Comparison of ENCODE assay signal across 19 cellular contexts in genomic region chr22:46029036-46029435, GRCh38. TPM values are rescaled to one million over a fixed set of nuclear protein-coding genes. Genes with fewer than 3 reads are reported as not detected.
DNase-seq lines count a peak whose midpoint lies in the region; ATAC-seq and TF ChIP-seq lines count a peak whose summit lies in the region.
"Had no signal": no experiment of that assay in that cellular context is flagged by ENCODE, and none has a peak within 500 bp of the region (broad histone marks: within the 10 kb centered on the region; RNA-seq: fewer than 3 reads in every experiment).

No MANE protein-coding gene starts in this region.

- intact Hi-C loops in heart right ventricle (cut with DNase I) (no loop called here), left cardiac atrium (cut with DNase I) (no loop called here), gastrocnemius medialis (cut with DNase I; ENCODE audit: low total_unique reads) (no loop called here)

- H3K36me3 Mint-ChIP-seq in nephron (ENCODE audit: low read depth) = no peaks in the 10 kb centered on the region
- H3K36me3 Mint-ChIP-seq: CD4-positive, CD25-positive, alpha-beta regulatory T cell had no signal

- H3K4me3 ChIP-seq in heart right ventricle = no peak overlapping the region
- no peak overlapping the region for H3K4me3 ChIP-seq in gastrocnemius medialis
- no peak overlapping the region for H3K4me3 ChIP-seq in BE2C (ENCODE audit: low read depth, low read length)
- H3K4me3 ChIP-seq: GM12878 had no signal

- H3K9me3 Mint-ChIP-seq in nephron = no peaks in the 10 kb centered on the region
- H3K9me3 Mint-ChIP-seq: CD4-positive, CD25-positive, alpha-beta regulatory T cell had no signal

- H3K27ac ChIP-seq in heart right ventricle (peak overlapping the region in 6 of 10 donors; percentile 21 to 90 (median 74)), RWPE1 (peak overlapping the region; percentile 59), gastrocnemius medialis (peak overlapping the region; percentile 70 to 85 (median 80))

- TF ChIP-seq CTCF in heart right ventricle (IDR thresholded peaks at IDR 0.05) = no peak
- TF ChIP-seq CTCF in RWPE1 (conservative IDR thresholded peaks at IDR 0.05; ENCODE audit: low read depth) = no peak
- no peak for TF ChIP-seq CTCF in nephron (IDR thresholded peaks at IDR 0.05; ENCODE audit: unreplicated experiment in 3 of 3)
- no peak for TF ChIP-seq CTCF in gastrocnemius medialis (IDR thresholded peaks at IDR 0.05 in 4 of 5, conservative IDR thresholded peaks at IDR 0.05 in 1 of 5)
- TF ChIP-seq CTCF in BE2C (IDR thresholded peaks at IDR 0.05; ENCODE audit: low read depth, low read length) = no peak

- H3K36me3 ChIP-seq in heart right ventricle (no peaks in the 10 kb centered on the region), gastrocnemius medialis (no peaks in the 10 kb centered on the region), BE2C (no peaks in the 10 kb centered on the region)

- no peak for TF ChIP-seq POLR2A in gastrocnemius medialis (IDR thresholded peaks at IDR 0.05)

- CTCF ChIA-PET in RWPE1 (lab: Yijun Ruan, JAX) = no interaction called here

- DNase-seq in heart right ventricle (no peak), left cardiac atrium (no peak), RWPE1 (ENCODE audit: low spot score) (no peak), gastrocnemius medialis (no peak), BE2C (no peak)
- DNase-seq: C1 segment of cervical spinal cord; CD4-positive, CD25-positive, alpha-beta regulatory T cell; COR-L47; DMS 273 treated with DMSO at 0.1 percent for 48 hours; DMS53; DND-41; EL; H9 had no signal

- ATAC-seq in heart right ventricle = no peak
- no peak for ATAC-seq in left cardiac atrium
- no peak for ATAC-seq in gastrocnemius medialis
- ATAC-seq in HG02759 (IDR thresholded peaks at IDR 0.05; ENCODE audit: unreplicated experiment) = no peak
- ATAC-seq: GM12878 had no signal

- 96% methylated on average over 8 of the region's 8 CpGs for WGBS in heart right ventricle, 2 donors

- peak overlapping the region in 2 of 3 experiments; percentile 56 to 60 for H3K4me3 Mint-ChIP-seq in nephron
- H3K4me3 Mint-ChIP-seq: CD8-positive, alpha-beta memory T cell had no signal

- peak overlapping the region in 1 of 3 experiments; percentile 55 for H3K27ac Mint-ChIP-seq in nephron
- H3K27ac Mint-ChIP-seq: B cell; CD4-positive, CD25-positive, alpha-beta regulatory T cell; CD8-positive, alpha-beta memory T cell; H9 had no signal

- in situ Hi-C loops in gastrocnemius medialis (cut with MboI; ENCODE audit: low sequenced_read_pairs in 4 of 4) = no loop called here

- H3K9me3 ChIP-seq in heart right ventricle = no peaks in the 10 kb centered on the region
- no peaks in the 10 kb centered on the region for H3K9me3 ChIP-seq in gastrocnemius medialis
- H3K9me3 ChIP-seq in BE2C = no peaks in the 10 kb centered on the region

- H3K27me3 ChIP-seq in heart right ventricle (peaks cover 0 to 14% (median 0%) of the 10 kb centered on the region in 7 donors), gastrocnemius medialis (no peaks in the 10 kb centered on the region), BE2C (no peaks in the 10 kb centered on the region)

- POLR2A ChIA-PET in RWPE1 (lab: Yijun Ruan, JAX; ENCODE audit: low non-redundant PET) = no interaction called here

- peaks cover 9% of the 10 kb centered on the region for H3K4me1 Mint-ChIP-seq in nephron

- H3K4me1 ChIP-seq in heart right ventricle (peaks cover 6 to 41% (median 17%) of the 10 kb centered on the region in 9 donors), gastrocnemius medialis (peaks cover 14% of the 10 kb centered on the region in 2 donors), BE2C (no peaks in the 10 kb centered on the region)

- peaks cover 51% of the 10 kb centered on the region for H3K27me3 Mint-ChIP-seq in nephron (ENCODE audit: low read depth)

RNA-seq across cellular contexts. Expression of gene WNT7B, which starts 52.1 kb away (rescaled TPM):
- total RNA-seq in heart right ventricle (not detected), left cardiac atrium (not detected), gastrocnemius medialis (not detected)
- not detected for polyA plus RNA-seq in heart right ventricle
- polyA plus RNA-seq in BE2C (2012; ENCODE audit: insufficient read depth, insufficient read length, low read depth) = not detected
- total RNA-seq: CD4-positive, CD25-positive, alpha-beta regulatory T cell; CD8-positive, alpha-beta memory T cell; G401; GM12878 had no signal
- polyA plus RNA-seq: CD4-positive, CD25-positive, alpha-beta regulatory T cell; CD8-positive, alpha-beta memory T cell had no signal
